ENCODE assay signal across 8 cellular contexts in the genomic region with DNA sequence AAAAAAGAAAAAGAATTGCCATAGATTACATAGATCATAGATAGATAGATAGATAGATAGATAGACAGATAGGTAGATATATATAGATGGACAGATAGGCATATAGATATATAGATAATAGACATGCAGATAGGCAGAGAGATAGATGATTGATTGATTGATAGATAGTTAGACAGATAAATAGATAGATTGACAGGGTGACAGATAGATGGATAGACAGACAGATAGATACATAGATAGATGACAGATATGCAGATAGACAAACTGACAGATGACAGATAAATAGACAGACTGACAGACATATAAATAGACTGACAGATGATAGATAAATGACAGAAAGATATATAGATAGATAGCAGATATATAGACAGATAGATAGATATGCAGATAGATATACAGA.
"Had no signal": no experiment of that assay in that cellular context is flagged by ENCODE, and none has a peak within 500 bp of the region (broad histone marks: within the 10 kb centered on the region; RNA-seq: fewer than 3 reads in every experiment).

No MANE protein-coding gene starts in this region.

- H3K9ac ChIP-seq: KMS-11 had no signal

- DNase-seq: IMR-90, KBM-7, KG1 had no signal

- H3K27ac ChIP-seq: HL-60, KMS-11 had no signal

- H3K4me3 Mint-ChIP-seq: IgD-negative memory B cell had no signal

- H3K4me3 ChIP-seq: K562 had no signal

- ATAC-seq: HepG2, K562 had no signal

- H3K4me2 ChIP-seq: KMS-11 had no signal

- H3K4me1 Mint-ChIP-seq: IgD-negative memory B cell had no signal

- H3K36me3 Mint-ChIP-seq: IgD-negative memory B cell had no signal

- H3K27ac Mint-ChIP-seq: IgD-negative memory B cell had no signal
